Comparison of ENCODE assay signal across 1 cellular context in genomic region chr14:49692895-49693737, GRCh38.
TF ChIP-seq lines count a peak whose summit lies in the region.

TSS of gene KLHDC1 (plus strand) at chr14:49693120. CDS start at chr14:49693195, 75 bp downstream.

TF ChIP-seq in K562, 482 proteins besides CTCF, POLR2A, EP300 and RAD21 (continued from another document and continues in another):
- TF ChIP-seq TRIM25 (IDR thresholded peaks at IDR 0.05; ENCODE audit: borderline replicate concordance) (no peak), MED1 (CRISPR knock-in tag; IDR thresholded peaks at IDR 0.05; ENCODE audit: borderline replicate concordance) (no peak), CEBPZ (IDR thresholded peaks at IDR 0.05; ENCODE audit: borderline replicate concordance, low read depth, low read length) (no peak), ATF6 (CRISPR knock-in tag; IDR thresholded peaks at IDR 0.05) (no peak), TBL1XR1 (IDR thresholded peaks at IDR 0.05; ENCODE audit: low read length in 2 of 2) (no peak), ZBTB1 (CRISPR knock-in tag; IDR thresholded peaks at IDR 0.05; ENCODE audit: borderline replicate concordance, low read depth) (no peak), ZNF41 (CRISPR knock-in tag; conservative IDR thresholded peaks at IDR 0.05) (no peak), MAFK (IDR thresholded peaks at IDR 0.05; ENCODE audit: low read length) (no peak), UBTF (IDR thresholded peaks at IDR 0.05; ENCODE audit: borderline replicate concordance in 1 of 2, low read depth in 2 of 2, low read length in 2 of 2) (0 out of 4 replicates have a peak, but pooled peaks of 1 of the 2 experiments have one; percentile 18), CHAMP1 (IDR thresholded peaks at IDR 0.05) (no peak), ZNF778 (CRISPR knock-in tag; IDR thresholded peaks at IDR 0.05) (no peak), ZNF324 (CRISPR knock-in tag; IDR thresholded peaks at IDR 0.05) (no peak), U2AF2 (optimal IDR thresholded peaks at IDR 0.05; ENCODE audit: low read depth, low read length) (no peak), ZNF740 (CRISPR knock-in tag; IDR thresholded peaks at IDR 0.05) (peak; percentile 90), ZNF740 (tag; IDR thresholded peaks at IDR 0.05) (peak in 1 of 2 experiments; percentile 51; a peak in 1 of 4 replicates), SIN3B (IDR thresholded peaks at IDR 0.05; ENCODE audit: low read depth) (no peak), MEF2A (IDR thresholded peaks at IDR 0.05; ENCODE audit: control insufficient read depth, low read depth, low read length) (no peak), DEAF1 (CRISPR knock-in tag; IDR thresholded peaks at IDR 0.05) (no peak), STAG1 (CRISPR knock-in tag; IDR thresholded peaks at IDR 0.05; ENCODE audit: borderline replicate concordance) (no peak), XRCC3 (IDR thresholded peaks at IDR 0.05) (no peak), ZNF24 (IDR thresholded peaks at IDR 0.05) (no peak), DNMT1 (IDR thresholded peaks at IDR 0.05) (no peak), CHD4 (IDR thresholded peaks at IDR 0.05; ENCODE audit: insufficient read depth, insufficient replicate concordance, low read depth, low read length, poor library complexity, severe bottlenecking) (no peak), CREB1 (IDR thresholded peaks at IDR 0.05) (no peak), CREB1 (CRISPR knock-in tag; IDR thresholded peaks at IDR 0.05) (peak; percentile 29; the same call in 1 of the 2 replicates), HNRNPUL1 (IDR thresholded peaks at IDR 0.05; ENCODE audit: low read length) (no peak), STAT5A (IDR thresholded peaks at IDR 0.05; ENCODE audit: borderline replicate concordance, low read length) (no peak), ATF1 (CRISPR knock-in tag; IDR thresholded peaks at IDR 0.05) (no peak), ATF1 (tag; IDR thresholded peaks at IDR 0.05) (peak; percentile 58), PHTF2 (CRISPR knock-in tag; IDR thresholded peaks at IDR 0.05) (no peak), THRB (CRISPR knock-in tag; conservative IDR thresholded peaks at IDR 0.05) (no peak), HNRNPH1 (optimal IDR thresholded peaks at IDR 0.05; ENCODE audit: low read depth, low read length) (no peak), ZNF668 (CRISPR knock-in tag; IDR thresholded peaks at IDR 0.05) (no peak), PTTG1 (tag; IDR thresholded peaks at IDR 0.05; ENCODE audit: low read depth) (no peak), GTF2E2 (tag; IDR thresholded peaks at IDR 0.05) (0 out of 2 replicates have a peak, but pooled peaks have one; percentile 43), MAZ (CRISPR knock-in tag; conservative IDR thresholded peaks at IDR 0.05 in 1 of 2, IDR thresholded peaks at IDR 0.05 in 1 of 2) (peak in 1 of 2 experiments; percentile 25; a peak in 2 of 4 replicates), MITF (IDR thresholded peaks at IDR 0.05) (no peak), RB1 (IDR thresholded peaks at IDR 0.05; ENCODE audit: low read depth) (no peak; the same call in 1 of the 2 replicates), ZNF263 (CRISPR knock-in tag; IDR thresholded peaks at IDR 0.05; ENCODE audit: borderline replicate concordance) (no peak), ASH1L (IDR thresholded peaks at IDR 0.05; ENCODE audit: borderline replicate concordance, low read depth, partially characterized antibody) (no peak), ZNF143 (CRISPR knock-in tag; IDR thresholded peaks at IDR 0.05) (no peak; the same call in 1 of the 2 replicates), ZBTB34 (CRISPR knock-in tag; IDR thresholded peaks at IDR 0.05) (no peak), TSC22D4 (tag; IDR thresholded peaks at IDR 0.05) (no peak), SRSF3 (IDR thresholded peaks at IDR 0.05; ENCODE audit: insufficient read depth, low read length) (no peak), HNRNPK (IDR thresholded peaks at IDR 0.05; ENCODE audit: low read depth, low read length, poor library complexity, severe bottlenecking) (no peak), MTA1 (IDR thresholded peaks at IDR 0.05; ENCODE audit: borderline replicate concordance) (no peak), CXXC5 (CRISPR knock-in tag; IDR thresholded peaks at IDR 0.05) (peak; percentile 82)
